Comparison of ENCODE assay signal across 19 cellular contexts in the genomic region with DNA sequence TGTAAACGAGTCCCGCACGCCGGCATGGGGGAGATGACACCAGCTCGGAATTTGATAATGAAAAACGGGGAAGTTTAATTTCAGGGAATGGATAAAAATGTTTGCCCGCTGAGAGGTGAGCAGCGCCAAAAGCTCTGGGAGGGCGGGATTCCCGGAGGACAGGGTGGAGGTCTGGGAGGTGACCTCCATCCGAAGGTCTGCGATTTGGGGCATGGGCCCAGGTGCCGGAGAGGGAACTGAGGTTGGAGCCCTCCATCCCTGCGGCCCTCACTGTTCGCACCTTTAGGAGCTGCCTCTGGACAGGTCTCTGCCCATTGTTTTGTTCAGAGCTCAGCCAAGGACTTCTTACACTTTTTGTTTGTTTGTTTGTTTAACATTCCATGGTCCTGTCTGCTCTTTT.
A peak's percentile ranks its signal among the peaks of the same experiment; 100 is the strongest.
DNase-seq lines count a peak whose midpoint lies in the region; ATAC-seq, FAIRE-seq and TF ChIP-seq lines count a peak whose summit lies in the region.
"Had no signal": no experiment of that assay in that cellular context is flagged by ENCODE, and none has a peak within 500 bp of the region (broad histone marks: within the 10 kb centered on the region; RNA-seq: fewer than 3 reads in every experiment).

No MANE protein-coding gene starts in this region.

- DNase-seq in right lobe of liver (peak in 2 of 3 donors; percentile 17), HepG2 (ENCODE audit: low spot score) (no peak), ecto neural progenitor cell (ENCODE audit: low spot score) (peak; percentile 35), neural progenitor cell (ENCODE audit: low spot score) (no peak), upper lobe of right lung (peak; percentile 34), NCI-H1417 treated with DMSO at 0.1 percent for 48 hours (lab: John Stamatoyannopoulos, UW) (no peak), A172 (ENCODE audit: low spot score) (no peak)
- DNase-seq: DMS153; EL; KBM-7; NCI-H1436; NCI-H2029; NCI-H2171; NK-92 treated with Interleukin-12 subunit alpha and Interleukin-12 subunit beta, amount 100 ng/mL, for 24 hours had no signal

- TF ChIP-seq EP300 in HepG2 (IDR thresholded peaks at IDR 0.05; ENCODE audit: low read depth in 2 of 2, low read length in 2 of 2) (no peak), HepG2 (CRISPR knock-in tag; IDR thresholded peaks at IDR 0.05; ENCODE audit: borderline replicate concordance) (no peak)

- H3K36me3 ChIP-seq in right lobe of liver (no peaks in the 10 kb centered on the region), HepG2 (replicated peaks in 1 of 2; ENCODE audit: control insufficient read depth in 1 of 2, insufficient read depth in 2 of 2, low read length in 2 of 2) (no peaks in the 10 kb centered on the region), neural progenitor cell (no peaks in the 10 kb centered on the region), upper lobe of right lung (no peaks in the 10 kb centered on the region)
- H3K36me3 ChIP-seq: HAP-1, SJSA1 had no signal

- H3K27ac ChIP-seq in right lobe of liver = no peak overlapping the region
- no peak overlapping the region for H3K27ac ChIP-seq in HepG2 (ENCODE audit: extremely low read length, insufficient read depth, low read length)
- no peak overlapping the region for H3K27ac ChIP-seq in neural progenitor cell
- no peak overlapping the region for H3K27ac ChIP-seq in upper lobe of right lung
- H3K27ac ChIP-seq: C4-2B, RWPE1, SJSA1 had no signal

- H3K27ac Mint-ChIP-seq in neural progenitor cell = peak overlapping the region; percentile 13

- H3K4me2 ChIP-seq in HepG2 (ENCODE audit: low read depth, low read length) (no peak overlapping the region), neural progenitor cell (peak overlapping the region; percentile 45)

- TF ChIP-seq CTCF in right lobe of liver (IDR thresholded peaks at IDR 0.05) = no peak
- TF ChIP-seq CTCF in HepG2 (CRISPR knock-in tag; IDR thresholded peaks at IDR 0.05) = no peak
- TF ChIP-seq CTCF in neural progenitor cell (IDR thresholded peaks at IDR 0.05) = no peak
- no peak for TF ChIP-seq CTCF in upper lobe of right lung (IDR thresholded peaks at IDR 0.05)

- no peaks in the 10 kb centered on the region for H3K27me3 ChIP-seq in right lobe of liver
- H3K27me3 ChIP-seq in HepG2 (ENCODE audit: control insufficient read depth in 1 of 2, insufficient read depth in 2 of 2, low read length in 2 of 2) = peaks cover 2 to 18% of the 10 kb centered on the region in 2 experiments; a peak in 3 of 5 replicates
- H3K27me3 ChIP-seq in neural progenitor cell = no peaks in the 10 kb centered on the region
- H3K27me3 ChIP-seq in upper lobe of right lung = no peaks in the 10 kb centered on the region

- no peaks in the 10 kb centered on the region for H3K36me3 Mint-ChIP-seq in neural progenitor cell

- H3K9me3 Mint-ChIP-seq in neural progenitor cell = peaks cover 8% of the 10 kb centered on the region

- peaks cover 25% of the 10 kb centered on the region for H3K27me3 Mint-ChIP-seq in neural progenitor cell (ENCODE audit: insufficient read depth, low read depth)

- no peak for TF ChIP-seq RAD21 in HepG2 (CRISPR knock-in tag; IDR thresholded peaks at IDR 0.05)

- H3K9me3 ChIP-seq in right lobe of liver (no peaks in the 10 kb centered on the region), HepG2 (ENCODE audit: low read length) (no peaks in the 10 kb centered on the region), neural progenitor cell (ENCODE audit: low read depth) (no peaks in the 10 kb centered on the region), upper lobe of right lung (no peaks in the 10 kb centered on the region)
- H3K9me3 ChIP-seq: HAP-1, SJSA1 had no signal

- no peak for FAIRE-seq in HepG2 (lab: Jason Lieb, UNC)

- H3K4me1 ChIP-seq in right lobe of liver (no peaks in the 10 kb centered on the region), HepG2 (ENCODE audit: insufficient read depth, low read length) (no peaks in the 10 kb centered on the region), neural progenitor cell (peaks cover 32% of the 10 kb centered on the region), upper lobe of right lung (no peaks in the 10 kb centered on the region)
- H3K4me1 ChIP-seq: HAP-1, SJSA1 had no signal

- WGBS in right lobe of liver (ENCODE audit: insufficient coverage, low coverage, low lambda C conversion rate, missing lambda C conversion rate) = 85% methylated on average over 8 of the region's 15 CpGs
- 52% methylated on average over 12 of the region's 15 CpGs for WGBS in HepG2 (ENCODE audit: low lambda C conversion rate)

- POLR2A ChIA-PET in HepG2 (lab: Yijun Ruan, JAX) = no interaction called here

- no peak overlapping the region for H3K4me3 Mint-ChIP-seq in neural progenitor cell

- H3K4me1 Mint-ChIP-seq in neural progenitor cell = peaks cover 24% of the 10 kb centered on the region

- H4K20me1 ChIP-seq in HepG2 (ENCODE audit: insufficient read depth, low read length) (no peaks in the 10 kb centered on the region), neural progenitor cell (ENCODE audit: low read depth) (no peaks in the 10 kb centered on the region)

- ATAC-seq in right lobe of liver (no peak), HepG2 (no peak), upper lobe of right lung (no peak), GM21381 (IDR thresholded peaks at IDR 0.05; ENCODE audit: unreplicated experiment) (no peak)

- H2AFZ ChIP-seq in HepG2 (ENCODE audit: low read length) = no peak overlapping the region
- no peak overlapping the region for H2AFZ ChIP-seq in neural progenitor cell (replicated peaks)

- in situ Hi-C loops in HepG2 (cut with HindIII; ENCODE audit: extremely low pct_ligation_motif_present, low pct_unique_long_range_greater_than_20kb) = no loop called here

- TF ChIP-seq POLR2A in right lobe of liver (IDR thresholded peaks at IDR 0.05) = no peak
- no peak for TF ChIP-seq POLR2A in HepG2 (IDR thresholded peaks at IDR 0.05; ENCODE audit: insufficient read depth in 1 of 2, low read depth in 2 of 2, low read length in 2 of 2)

- CTCF ChIA-PET in HepG2 (lab: Yijun Ruan, JAX; ENCODE audit: low intra/inter-chr PET ratio, low total read pairs) = no interaction called here

- H3K79me2 ChIP-seq in HepG2 (ENCODE audit: insufficient read depth, low read length) (no peaks in the 10 kb centered on the region), neural progenitor cell (ENCODE audit: low read depth) (no peaks in the 10 kb centered on the region)

- H3F3A ChIP-seq in neural progenitor cell (ENCODE audit: low read depth) = peaks cover 28% of the 10 kb centered on the region

- H3K9ac ChIP-seq in HepG2 (ENCODE audit: insufficient read depth, low read depth, low read length) (no peak overlapping the region), neural progenitor cell (no peak overlapping the region)

- no TSS peak for BruUV-seq in HepG2 (replicated peaks; lab: Mats Ljungman, UMichigan)

- intact Hi-C loops in right lobe of liver (cut with DNase I) (no loop called here), HepG2 (cut with micrococcal nuclease; ENCODE audit: unreplicated experiment) (no loop called here), upper lobe of right lung (cut with DNase I) (no loop called here)

- no peak overlapping the region for H3K4me3 ChIP-seq in right lobe of liver
- no peak overlapping the region for H3K4me3 ChIP-seq in HepG2 (replicated peaks in 1 of 3; ENCODE audit: insufficient read depth in 1 of 3, low read depth in 2 of 3, low read length in 3 of 3)
- H3K4me3 ChIP-seq in neural progenitor cell = no peak overlapping the region
- no peak overlapping the region for H3K4me3 ChIP-seq in upper lobe of right lung
- H3K4me3 ChIP-seq: HAP-1, SJSA1 had no signal

TF ChIP-seq in HepG2, 621 proteins besides CTCF, POLR2A, EP300 and RAD21:
- TF ChIP-seq, protein P1, sequence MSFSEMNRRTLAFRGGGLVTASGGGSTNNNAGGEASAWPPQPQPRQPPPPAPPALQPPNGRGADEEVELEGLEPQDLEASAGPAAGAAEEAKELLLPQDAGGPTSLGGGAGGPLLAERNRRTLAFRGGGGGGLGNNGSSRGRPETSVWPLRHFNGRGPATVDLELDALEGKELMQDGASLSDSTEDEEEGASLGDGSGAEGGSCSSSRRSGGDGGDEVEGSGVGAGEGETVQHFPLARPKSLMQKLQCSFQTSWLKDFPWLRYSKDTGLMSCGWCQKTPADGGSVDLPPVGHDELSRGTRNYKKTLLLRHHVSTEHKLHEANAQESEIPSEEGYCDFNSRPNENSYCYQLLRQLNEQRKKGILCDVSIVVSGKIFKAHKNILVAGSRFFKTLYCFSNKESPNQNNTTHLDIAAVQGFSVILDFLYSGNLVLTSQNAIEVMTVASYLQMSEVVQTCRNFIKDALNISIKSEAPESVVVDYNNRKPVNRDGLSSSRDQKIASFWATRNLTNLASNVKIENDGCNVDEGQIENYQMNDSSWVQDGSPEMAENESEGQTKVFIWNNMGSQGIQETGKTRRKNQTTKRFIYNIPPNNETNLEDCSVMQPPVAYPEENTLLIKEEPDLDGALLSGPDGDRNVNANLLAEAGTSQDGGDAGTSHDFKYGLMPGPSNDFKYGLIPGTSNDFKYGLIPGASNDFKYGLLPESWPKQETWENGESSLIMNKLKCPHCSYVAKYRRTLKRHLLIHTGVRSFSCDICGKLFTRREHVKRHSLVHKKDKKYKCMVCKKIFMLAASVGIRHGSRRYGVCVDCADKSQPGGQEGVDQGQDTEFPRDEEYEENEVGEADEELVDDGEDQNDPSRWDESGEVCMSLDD (CRISPR knock-in tag; IDR thresholded peaks at IDR 0.05; ENCODE audit: borderline replicate concordance) = no peak
- TF ChIP-seq, protein P2, sequence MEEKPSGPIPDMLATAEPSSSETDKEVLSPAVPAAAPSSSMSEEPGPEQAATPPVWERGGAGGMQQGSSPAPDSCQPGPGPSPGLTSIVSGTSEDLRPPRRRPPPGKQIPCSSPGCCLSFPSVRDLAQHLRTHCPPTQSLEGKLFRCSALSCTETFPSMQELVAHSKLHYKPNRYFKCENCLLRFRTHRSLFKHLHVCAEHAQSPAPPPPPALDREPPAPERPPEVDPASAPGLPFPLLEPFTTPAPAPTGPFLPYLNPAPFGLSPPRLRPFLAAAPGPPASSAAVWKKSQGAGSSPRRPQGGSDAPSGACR (CRISPR knock-in tag; IDR thresholded peaks at IDR 0.05) = no peak
- TF ChIP-seq CREB1 (IDR thresholded peaks at IDR 0.05) = no peak
- no peak for TF ChIP-seq CREB1 (CRISPR knock-in tag; IDR thresholded peaks at IDR 0.05)
- TF ChIP-seq ZNF605 (CRISPR knock-in tag; IDR thresholded peaks at IDR 0.05) = no peak
- TF ChIP-seq SIX4 (CRISPR knock-in tag; IDR thresholded peaks at IDR 0.05) = no peak
TF ChIP-seq in HepG2: peak in this region for 0.

Comparison
In these comparisons a context has a peak if more than half of its experiments do, and no peak if none do; other contexts are left out.
1. DNase-seq: peak in right lobe of liver (2 of 3), ecto neural progenitor cell (single experiment) and upper lobe of right lung (single experiment); none in HepG2 (single experiment), neural progenitor cell (single experiment), NCI-H1417 treated with DMSO at 0.1 percent for 48 hours (single experiment) and A172 (single experiment).